In genomic region chr3:138344754-138345153, GRCh38 we compare ENCODE assay signal across 23 cellular contexts. TPM values are rescaled to one million over a fixed set of nuclear protein-coding genes. Genes with fewer than 3 reads are reported as not detected.
"Had no signal": no experiment of that assay in that cellular context is flagged by ENCODE, and none has a peak within 500 bp of the region (broad histone marks: within the 10 kb centered on the region; RNA-seq: fewer than 3 reads in every experiment).

No MANE protein-coding gene starts in this region.

- DNase-seq: dorsolateral prefrontal cortex; effector CD8-positive, alpha-beta T cell; foreskin melanocyte; heart left ventricle; hippocampal formation; left colon; mammary epithelial cell; natural killer cell; occipital lobe; psoas muscle; retina; small intestine; stimulated activated CD4-positive, alpha-beta T cell treated with anti-CD3 and anti-CD28 coated beads, Interleukin-2, amount 100 ng/mL, for 48 hours; stimulated activated naive CD8-positive, alpha-beta T cell treated with anti-CD3 and anti-CD28 coated beads, Interleukin-15, Interleukin-2, amounts not matched to agents 100 U/mL and 50 U/mL, for 24 hours; upper lobe of right lung had no signal

- FAIRE-seq: pancreas, small intestine had no signal

- H3K36me3 ChIP-seq: heart left ventricle, neural progenitor cell, pancreas, tibial nerve, upper lobe of right lung, vagina had no signal

- H3K4me2 ChIP-seq: neural progenitor cell had no signal

- H3K4me3 ChIP-seq: coronary artery, dorsolateral prefrontal cortex, heart left ventricle, neural progenitor cell, pancreas, psoas muscle, tibial nerve, upper lobe of right lung, vagina had no signal

- H2AFZ ChIP-seq: neural progenitor cell had no signal

- ATAC-seq: heart left ventricle; left colon; natural killer cell; pancreas; psoas muscle; stimulated activated naive CD8-positive, alpha-beta T cell treated with anti-CD3 and anti-CD28 coated beads, Interleukin-15, Interleukin-2, amounts not matched to agents 100 U/mL and 50 U/mL, for 24 hours; upper lobe of right lung had no signal

- H3K27me3 ChIP-seq: dorsolateral prefrontal cortex, pancreas, tibial nerve, upper lobe of right lung, vagina had no signal

- H3K27ac ChIP-seq: coronary artery, dorsolateral prefrontal cortex, heart left ventricle, neural progenitor cell, pancreas, psoas muscle, tibial nerve, upper lobe of right lung, vagina had no signal

- H3K9me3 ChIP-seq: heart left ventricle, pancreas, psoas muscle, tibial nerve, upper lobe of right lung, vagina had no signal

- H3K9ac ChIP-seq: neural progenitor cell had no signal

- H3K4me1 ChIP-seq: psoas muscle had no signal

RNA-seq across cellular contexts. Expression of gene NME9, which starts 15.1 kb away (rescaled TPM):
- total RNA-seq: chondrocyte, heart left ventricle, kidney epithelial cell, myocyte, natural killer cell, tibial nerve, upper lobe of right lung, vagina had no signal
- polyA plus RNA-seq: heart left ventricle, mammary epithelial cell had no signal
